Comparison of ENCODE assay signal across 18 cellular contexts in genomic region chr11:134574947-134575346, GRCh38.
DNase-seq lines count a peak whose midpoint lies in the region; ATAC-seq and TF ChIP-seq lines count a peak whose summit lies in the region.
"Had no signal": no experiment of that assay in that cellular context is flagged by ENCODE, and none has a peak within 500 bp of the region (broad histone marks: within the 10 kb centered on the region; RNA-seq: fewer than 3 reads in every experiment).

No MANE protein-coding gene starts in this region.

- H3K9me3 Mint-ChIP-seq in activated CD4-positive, alpha-beta T cell treated with anti-CD3 and anti-CD28 coated beads, Interleukin-2, amount 10 ng/mL, durations not matched to agents 7 days and 5 days = no peaks in the 10 kb centered on the region

- no peak for TF ChIP-seq EP300 in esophagus muscularis mucosa (IDR thresholded peaks at IDR 0.05)

- CTCF ChIA-PET in activated CD4-positive, alpha-beta T cell treated with anti-CD3 and anti-CD28 coated beads, Interleukin-2, amount 10 ng/mL, durations not matched to agents 7 days and 5 days (lab: Charles Lee) = no interaction called here

- no peaks in the 10 kb centered on the region for H3K9me3 ChIP-seq in esophagus muscularis mucosa
- H3K9me3 ChIP-seq in psoas muscle = no peaks in the 10 kb centered on the region
- H3K9me3 ChIP-seq: A549 had no signal

- H3K4me1 ChIP-seq in esophagus muscularis mucosa (no peaks in the 10 kb centered on the region), psoas muscle (no peaks in the 10 kb centered on the region)
- H3K4me1 ChIP-seq: A549 had no signal

- DNase-seq in activated CD4-positive, alpha-beta T cell treated with anti-CD3 and anti-CD28 coated beads, Interleukin-2, amount 10 ng/mL, durations not matched to agents 7 days and 5 days = peak; percentile 1
- DNase-seq in activated CD4-positive, alpha-beta T cell treated with anti-CD3 and anti-CD28 coated beads, Interleukin-2, amount 50 U/mL, for 4 hours = no peak
- DNase-seq in coronary artery (ENCODE audit: low spot score) (peak; percentile 22), esophagus muscularis mucosa (ENCODE audit: extremely low spot score) (peak; percentile 62), mesenteric fat pad (ENCODE audit: low spot score) (peak; percentile 37), omental fat pad (ENCODE audit: low spot score) (no peak), psoas muscle (no peak)
- DNase-seq in activated naive CD4-positive, alpha-beta T cell (lab: John Stamatoyannopoulos, UW) = no peak
- DNase-seq: AML-193; CD4-positive, alpha-beta memory T cell; DMS153; DMS79; GDM1; GM23248; HCEC 1CT had no signal

- no peak for TF ChIP-seq CTCF in coronary artery (IDR thresholded peaks at IDR 0.05)
- TF ChIP-seq CTCF in esophagus muscularis mucosa (IDR thresholded peaks at IDR 0.05) = no peak
- TF ChIP-seq CTCF in omental fat pad (IDR thresholded peaks at IDR 0.05) = no peak
- no peak for TF ChIP-seq CTCF in psoas muscle (IDR thresholded peaks at IDR 0.05)

- TF ChIP-seq POLR2A in esophagus muscularis mucosa (IDR thresholded peaks at IDR 0.05; ENCODE audit: low read depth) = no peak

- no peaks in the 10 kb centered on the region for H3K36me3 Mint-ChIP-seq in activated CD4-positive, alpha-beta T cell treated with anti-CD3 and anti-CD28 coated beads, Interleukin-2, amount 10 ng/mL, durations not matched to agents 7 days and 5 days (ENCODE audit: low read depth)
- H3K36me3 Mint-ChIP-seq: CD4-positive, alpha-beta memory T cell had no signal

- H3K4me1 Mint-ChIP-seq in activated CD4-positive, alpha-beta T cell treated with anti-CD3 and anti-CD28 coated beads, Interleukin-2, amount 10 ng/mL, durations not matched to agents 7 days and 5 days = no peaks in the 10 kb centered on the region
- H3K4me1 Mint-ChIP-seq: CD4-positive, alpha-beta memory T cell had no signal

- H3K27ac Mint-ChIP-seq in activated CD4-positive, alpha-beta T cell treated with anti-CD3 and anti-CD28 coated beads, Interleukin-2, amount 10 ng/mL, durations not matched to agents 7 days and 5 days = no peak overlapping the region
- H3K27ac Mint-ChIP-seq: CD4-positive, alpha-beta memory T cell had no signal

- ATAC-seq in omental fat pad (ENCODE audit: low FRiP score) (no peak), psoas muscle (no peak)
- ATAC-seq: A549 had no signal

- intact Hi-C loops in esophagus muscularis mucosa (cut with DNase I) = no loop called here
- intact Hi-C loops in psoas muscle (cut with DNase I) = no loop called here

- H3K4me3 ChIP-seq in coronary artery (no peak overlapping the region), esophagus muscularis mucosa (no peak overlapping the region), psoas muscle (no peak overlapping the region)
- H3K4me3 ChIP-seq: A549, GM23248 had no signal

- peaks cover 9% of the 10 kb centered on the region for H3K27me3 Mint-ChIP-seq in activated CD4-positive, alpha-beta T cell treated with anti-CD3 and anti-CD28 coated beads, Interleukin-2, amount 10 ng/mL, durations not matched to agents 7 days and 5 days

- no peak overlapping the region for H3K27ac ChIP-seq in coronary artery
- H3K27ac ChIP-seq in esophagus muscularis mucosa (replicated peaks in 1 of 4) = no peak overlapping the region
- H3K27ac ChIP-seq in psoas muscle = no peak overlapping the region
- H3K27ac ChIP-seq: 22Rv1, A549, C4-2B, GM23248 had no signal

- no peaks in the 10 kb centered on the region for H3K36me3 ChIP-seq in esophagus muscularis mucosa
- H3K36me3 ChIP-seq in psoas muscle (ENCODE audit: insufficient read depth in 1 of 2, low read depth in 1 of 2) = no peaks in the 10 kb centered on the region

- H3K27me3 ChIP-seq in esophagus muscularis mucosa = peaks cover 0 to 19% (median 0%) of the 10 kb centered on the region in 4 donors
- H3K27me3 ChIP-seq in psoas muscle (ENCODE audit: insufficient read depth in 3 of 3, low read length in 2 of 3) = peaks cover 0 to 1% (median 0%) of the 10 kb centered on the region in 3 donors

- no peak overlapping the region for H3K4me3 Mint-ChIP-seq in activated CD4-positive, alpha-beta T cell treated with anti-CD3 and anti-CD28 coated beads, Interleukin-2, amount 10 ng/mL, durations not matched to agents 7 days and 5 days
- H3K4me3 Mint-ChIP-seq: CD4-positive, alpha-beta memory T cell had no signal

- POLR2A ChIA-PET in activated CD4-positive, alpha-beta T cell treated with anti-CD3 and anti-CD28 coated beads, Interleukin-2, amount 10 ng/mL, durations not matched to agents 7 days and 5 days (lab: Charles Lee) = no interaction called here

- 86% methylated on average over 8 of the region's 8 CpGs for WGBS in esophagus muscularis mucosa
- 77 to 91% (median 85%) methylated on average over 8 of the region's 8 CpGs for WGBS in psoas muscle, 3 donors

Comparison
In these comparisons a context has a peak if more than half of its experiments do, and no peak if none do; other contexts are left out.
1. DNase-seq: peak in activated CD4-positive, alpha-beta T cell treated with anti-CD3 and anti-CD28 coated beads, Interleukin-2, amount 10 ng/mL, durations not matched to agents 7 days and 5 days (single experiment), coronary artery (single experiment), esophagus muscularis mucosa (single experiment) and mesenteric fat pad (single experiment); none in activated CD4-positive, alpha-beta T cell treated with anti-CD3 and anti-CD28 coated beads, Interleukin-2, amount 50 U/mL, for 4 hours (0 of 2), omental fat pad (single experiment), psoas muscle (0 of 2) and activated naive CD4-positive, alpha-beta T cell (0 of 4).